ENCODE assay signal across 12 cellular contexts in the genomic region with DNA sequence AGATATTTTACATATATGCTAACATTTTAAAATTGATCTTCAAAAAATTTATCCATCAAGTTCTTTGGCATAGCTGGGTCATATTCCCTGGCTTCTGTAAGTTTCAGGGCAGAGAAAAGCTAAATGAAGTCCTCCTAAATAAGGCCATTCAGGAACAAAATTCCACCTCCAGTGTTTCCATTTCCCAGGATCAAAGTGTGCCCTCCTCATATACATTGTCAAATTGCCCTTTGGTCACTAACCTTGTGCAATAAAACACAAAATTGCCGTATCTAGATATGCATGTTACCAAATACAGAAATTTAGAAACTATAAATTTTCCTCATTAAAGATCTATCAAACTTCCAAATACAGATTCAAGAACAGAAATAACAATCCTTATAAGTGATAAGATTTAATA.
"Had no signal": no experiment of that assay in that cellular context is flagged by ENCODE, and none has a peak within 500 bp of the region (broad histone marks: within the 10 kb centered on the region; RNA-seq: fewer than 3 reads in every experiment).

No MANE protein-coding gene starts in this region.

- H3K4me1 ChIP-seq: ascending aorta, testis had no signal

- H3K27ac ChIP-seq: ascending aorta, pancreas, upper lobe of left lung had no signal

- ATAC-seq: activated CD4-positive, alpha-beta T cell treated with anti-CD3 and anti-CD28 coated beads for 36 hours; activated CD8-positive, alpha-beta memory T cell treated with anti-CD3 and anti-CD28 coated beads, Interleukin-2, amount 10 ng/mL, durations not matched to agents 7 days and 5 days; naive thymus-derived CD4-positive, alpha-beta T cell; stimulated activated effector memory CD8-positive, alpha-beta T cell treated with anti-CD3 and anti-CD28 coated beads, Interleukin-12 subunit alpha, Interleukin-12 subunit beta, amount 100 ng/mL, for 72 hours had no signal

- H3K4me3 Mint-ChIP-seq: activated CD4-positive, alpha-beta memory T cell treated with anti-CD3 and anti-CD28 coated beads for 36 hours; activated CD4-positive, alpha-beta T cell treated with anti-CD3 and anti-CD28 coated beads for 36 hours; activated CD8-positive, alpha-beta memory T cell treated with anti-CD3 and anti-CD28 coated beads, Interleukin-2, amount 10 ng/mL, durations not matched to agents 7 days and 5 days; naive thymus-derived CD4-positive, alpha-beta T cell; stimulated activated effector memory CD8-positive, alpha-beta T cell treated with anti-CD3 and anti-CD28 coated beads, Interleukin-12 subunit alpha, Interleukin-12 subunit beta, amount 100 ng/mL, for 72 hours had no signal

- DNase-seq: activated CD4-positive, alpha-beta memory T cell treated with anti-CD3 and anti-CD28 coated beads for 36 hours; activated CD4-positive, alpha-beta T cell treated with anti-CD3 and anti-CD28 coated beads for 36 hours; activated CD8-positive, alpha-beta memory T cell treated with anti-CD3 and anti-CD28 coated beads, Interleukin-2, amount 10 ng/mL, durations not matched to agents 7 days and 5 days; islet precursor cell; naive thymus-derived CD4-positive, alpha-beta T cell; pancreas; stimulated activated CD4-positive, alpha-beta T cell treated with anti-CD3 and anti-CD28 coated beads, Interleukin-4, amount 100 ng/mL, for 24 hours; testis; upper lobe of left lung had no signal

- H3K9me3 ChIP-seq: ascending aorta, pancreas, testis, upper lobe of left lung had no signal

- H3K4me3 ChIP-seq: ascending aorta, coronary artery, pancreas, testis, upper lobe of left lung had no signal

- H3K27me3 Mint-ChIP-seq: activated CD4-positive, alpha-beta memory T cell treated with anti-CD3 and anti-CD28 coated beads for 36 hours; activated CD4-positive, alpha-beta T cell treated with anti-CD3 and anti-CD28 coated beads for 36 hours; activated CD8-positive, alpha-beta memory T cell treated with anti-CD3 and anti-CD28 coated beads, Interleukin-2, amount 10 ng/mL, durations not matched to agents 7 days and 5 days; naive thymus-derived CD4-positive, alpha-beta T cell had no signal

- H3K36me3 ChIP-seq: ascending aorta, pancreas, upper lobe of left lung had no signal

- H3K27ac Mint-ChIP-seq: activated CD4-positive, alpha-beta memory T cell treated with anti-CD3 and anti-CD28 coated beads for 36 hours; activated CD4-positive, alpha-beta T cell treated with anti-CD3 and anti-CD28 coated beads for 36 hours; activated CD8-positive, alpha-beta memory T cell treated with anti-CD3 and anti-CD28 coated beads, Interleukin-2, amount 10 ng/mL, durations not matched to agents 7 days and 5 days; naive thymus-derived CD4-positive, alpha-beta T cell; stimulated activated effector memory CD8-positive, alpha-beta T cell treated with anti-CD3 and anti-CD28 coated beads, Interleukin-12 subunit alpha, Interleukin-12 subunit beta, amount 100 ng/mL, for 72 hours had no signal

- H3K27me3 ChIP-seq: ascending aorta, pancreas, testis, upper lobe of left lung had no signal

- H3K9me3 Mint-ChIP-seq: activated CD4-positive, alpha-beta memory T cell treated with anti-CD3 and anti-CD28 coated beads for 36 hours; naive thymus-derived CD4-positive, alpha-beta T cell; stimulated activated effector memory CD8-positive, alpha-beta T cell treated with anti-CD3 and anti-CD28 coated beads, Interleukin-12 subunit alpha, Interleukin-12 subunit beta, amount 100 ng/mL, for 72 hours had no signal
